8 cellular contexts compared by ENCODE assay signal in genomic region chr6:30515967-30516753, GRCh38. TPM values are rescaled to one million over a fixed set of nuclear protein-coding genes. Genes with fewer than 3 reads are reported as not detected.
A peak's percentile ranks its signal among the peaks of the same experiment; 100 is the strongest.
DNase-seq lines count a peak whose midpoint lies in the region; ATAC-seq and TF ChIP-seq lines count a peak whose summit lies in the region.

No MANE protein-coding gene starts in this region.

- peaks cover 34% of the 10 kb centered on the region for H3K4me1 ChIP-seq in CD4-positive, CD25-positive, alpha-beta regulatory T cell (ENCODE audit: control insufficient read depth, insufficient read depth, low read length, poor library complexity, severe bottlenecking)
- peaks cover 19 to 62% of the 10 kb centered on the region in 2 donors for H3K4me1 ChIP-seq in naive thymus-derived CD4-positive, alpha-beta T cell (ENCODE audit: control insufficient read depth in 2 of 2, insufficient read depth in 2 of 2, low read length in 2 of 2)

- peak; percentile 88 to 93 for ATAC-seq in CD4-positive, CD25-positive, alpha-beta regulatory T cell (ENCODE audit: low read depth in 2 of 2)
- ATAC-seq in GM19397 (IDR thresholded peaks at IDR 0.05; ENCODE audit: unreplicated experiment) (peak; percentile 62), HG03571 (IDR thresholded peaks at IDR 0.05; ENCODE audit: unreplicated experiment) (peak; percentile 52)
- peak; percentile 93 for ATAC-seq in naive thymus-derived CD4-positive, alpha-beta T cell
- ATAC-seq in stimulated activated memory B cell treated with anti-CD40 and anti-IgM and Interleukin-4, amounts not matched to agents 10 μg/mL and 1 μg/mL and 100 μg/mL, for 72 hours = peak; percentile 91

- DNase-seq in CD4-positive, CD25-positive, alpha-beta regulatory T cell = peak; percentile 84 to 98 (median 89)
- peak; percentile 96 for DNase-seq in activated effector memory CD4-positive, alpha-beta T cell treated with anti-CD3 and anti-CD28 coated beads, Interleukin-2, amount 50 U/mL, for 16 hours
- peak; percentile 99 for DNase-seq in fibroblast of pulmonary artery (ENCODE audit: low read depth)
- peak; percentile 60 to 97 (median 95) for DNase-seq in naive thymus-derived CD4-positive, alpha-beta T cell

- H3K4me1 Mint-ChIP-seq in CD4-positive, CD25-positive, alpha-beta regulatory T cell = peaks cover 10 to 82% (median 40%) of the 10 kb centered on the region in 4 donors
- peaks cover 31 to 91% (median 62%) of the 10 kb centered on the region in 7 donors for H3K4me1 Mint-ChIP-seq in naive thymus-derived CD4-positive, alpha-beta T cell
- H3K4me1 Mint-ChIP-seq in stimulated activated memory B cell treated with anti-CD40 and anti-IgM and Interleukin-4, amounts not matched to agents 10 μg/mL and 1 μg/mL and 100 μg/mL, for 72 hours = peaks cover 57% of the 10 kb centered on the region

- H3K4me3 ChIP-seq in CD4-positive, CD25-positive, alpha-beta regulatory T cell (ENCODE audit: low read depth, low read length) = peak overlapping the region; percentile 80
- peak overlapping the region; percentile 58 for H3K4me3 ChIP-seq in fibroblast of pulmonary artery (replicated peaks; ENCODE audit: low read depth, low read length)
- H3K4me3 ChIP-seq in naive thymus-derived CD4-positive, alpha-beta T cell (ENCODE audit: low read length) = peak overlapping the region; percentile 64

- no peaks in the 10 kb centered on the region for H3K36me3 Mint-ChIP-seq in CD4-positive, CD25-positive, alpha-beta regulatory T cell
- H3K36me3 Mint-ChIP-seq in naive thymus-derived CD4-positive, alpha-beta T cell = peaks cover 0 to 18% (median 12%) of the 10 kb centered on the region in 5 donors
- no peaks in the 10 kb centered on the region for H3K36me3 Mint-ChIP-seq in stimulated activated memory B cell treated with anti-CD40 and anti-IgM and Interleukin-4, amounts not matched to agents 10 μg/mL and 1 μg/mL and 100 μg/mL, for 72 hours

- no peaks in the 10 kb centered on the region for H3K9me3 ChIP-seq in CD4-positive, CD25-positive, alpha-beta regulatory T cell (ENCODE audit: control insufficient read depth in 2 of 2, low read length in 2 of 2)
- peaks cover 0 to 10% (median 0%) of the 10 kb centered on the region in 3 experiments for H3K9me3 ChIP-seq in naive thymus-derived CD4-positive, alpha-beta T cell (ENCODE audit: control insufficient read depth in 2 of 3, low read length in 3 of 3)

- H3K36me3 ChIP-seq in CD4-positive, CD25-positive, alpha-beta regulatory T cell (ENCODE audit: control insufficient read depth, insufficient read depth, low read length) = no peaks in the 10 kb centered on the region
- H3K36me3 ChIP-seq in naive thymus-derived CD4-positive, alpha-beta T cell (ENCODE audit: control insufficient read depth in 2 of 3, insufficient read depth in 3 of 3, low read length in 3 of 3) = no peaks in the 10 kb centered on the region

- peak overlapping the region; percentile 53 to 92 (median 82) for H3K4me3 Mint-ChIP-seq in CD4-positive, CD25-positive, alpha-beta regulatory T cell
- H3K4me3 Mint-ChIP-seq in naive thymus-derived CD4-positive, alpha-beta T cell = peak overlapping the region; percentile 82 to 96 (median 89)
- peak overlapping the region; percentile 91 for H3K4me3 Mint-ChIP-seq in stimulated activated memory B cell treated with anti-CD40 and anti-IgM and Interleukin-4, amounts not matched to agents 10 μg/mL and 1 μg/mL and 100 μg/mL, for 72 hours

- H3K27me3 Mint-ChIP-seq in CD4-positive, CD25-positive, alpha-beta regulatory T cell = no peaks in the 10 kb centered on the region
- H3K27me3 Mint-ChIP-seq in naive thymus-derived CD4-positive, alpha-beta T cell = no peaks in the 10 kb centered on the region
- no peaks in the 10 kb centered on the region for H3K27me3 Mint-ChIP-seq in stimulated activated memory B cell treated with anti-CD40 and anti-IgM and Interleukin-4, amounts not matched to agents 10 μg/mL and 1 μg/mL and 100 μg/mL, for 72 hours

- TF ChIP-seq CTCF in fibroblast of pulmonary artery (IDR thresholded peaks at IDR 0.05; ENCODE audit: low read length, missing control alignments) = no peak

- peak; percentile 49 for TF ChIP-seq POLR2A in Raji (IDR thresholded peaks at IDR 0.05; ENCODE audit: insufficient read depth, low read depth, low read length)

- H3K27me3 ChIP-seq in CD4-positive, CD25-positive, alpha-beta regulatory T cell (ENCODE audit: control insufficient read depth, insufficient read depth, low read length) = no peaks in the 10 kb centered on the region
- no peaks in the 10 kb centered on the region for H3K27me3 ChIP-seq in naive thymus-derived CD4-positive, alpha-beta T cell (ENCODE audit: control insufficient read depth in 2 of 2, insufficient read depth in 2 of 2, low read length in 2 of 2)

- H3K27ac ChIP-seq in CD4-positive, CD25-positive, alpha-beta regulatory T cell (ENCODE audit: insufficient read depth, low read length, poor library complexity, severe bottlenecking) = peak overlapping the region; percentile 97
- peak overlapping the region; percentile 82 for H3K27ac ChIP-seq in naive thymus-derived CD4-positive, alpha-beta T cell (ENCODE audit: low read depth, low read length)

- intact Hi-C loops in naive thymus-derived CD4-positive, alpha-beta T cell (cut with micrococcal nuclease) = loop anchor here (1.0 kb wide), 6 partner anchors 8 to 101 kb away; partner anchors contain the start of genes GNL1 (in 2 of the 2), HLA-E (in 2 of the 2), ABCF1 (in 1 of the 2) and MRPS18B (in 1 of the 2)

- CTCF ChIA-PET in naive thymus-derived CD4-positive, alpha-beta T cell (lab: Charles Lee) = interaction anchor here (0.6 to 3.5 kb wide), 7 partner anchors 10 to 30 kb away, joined by 3 to 18 read pairs (median 3); no protein-coding TSS in a partner anchor

- peaks cover 0 to 6% (median 2%) of the 10 kb centered on the region in 7 donors for H3K9me3 Mint-ChIP-seq in CD4-positive, CD25-positive, alpha-beta regulatory T cell
- H3K9me3 Mint-ChIP-seq in naive thymus-derived CD4-positive, alpha-beta T cell = peaks cover 0 to 32% (median 15%) of the 10 kb centered on the region in 11 donors
- H3K9me3 Mint-ChIP-seq in stimulated activated memory B cell treated with anti-CD40 and anti-IgM and Interleukin-4, amounts not matched to agents 10 μg/mL and 1 μg/mL and 100 μg/mL, for 72 hours = peaks cover 2% of the 10 kb centered on the region

- H3K27ac Mint-ChIP-seq in CD4-positive, CD25-positive, alpha-beta regulatory T cell = peak overlapping the region; percentile 98 to 99 (median 99)
- peak overlapping the region; percentile 97 to 100 (median 99) for H3K27ac Mint-ChIP-seq in naive thymus-derived CD4-positive, alpha-beta T cell
- H3K27ac Mint-ChIP-seq in stimulated activated memory B cell treated with anti-CD40 and anti-IgM and Interleukin-4, amounts not matched to agents 10 μg/mL and 1 μg/mL and 100 μg/mL, for 72 hours = peak overlapping the region; percentile 96

- POLR2A ChIA-PET in naive thymus-derived CD4-positive, alpha-beta T cell (lab: Charles Lee) = interaction anchor here (0.6 to 21.1 kb wide), 20 partner anchors 7 to 1459 kb away, joined by 3 to 652 read pairs (median 5); partner anchors contain the start of genes DHX16 and GNL1

RNA-seq across cellular contexts. Expression of gene HLA-E, which starts 26.9 kb away (rescaled TPM):
- 1,662 TPM for total RNA-seq in CD4-positive, CD25-positive, alpha-beta regulatory T cell
- polyA plus RNA-seq in CD4-positive, CD25-positive, alpha-beta regulatory T cell = 1,000 to 10,000 TPM; 2,373 to 2,677 (median 2,539) TPM
- 1,000 to 10,000 TPM in 4 of 5 experiments, 100 to 1,000 TPM in 1; 614 to 1,412 (median 1,095) TPM for total RNA-seq in naive thymus-derived CD4-positive, alpha-beta T cell
- 1,000 to 10,000 TPM; 3,020 to 3,096 TPM for polyA plus RNA-seq in naive thymus-derived CD4-positive, alpha-beta T cell

RNA-seq across cellular contexts. Expression of gene GNL1, which starts 40.1 kb away (rescaled TPM):
- 189 TPM for total RNA-seq in CD4-positive, CD25-positive, alpha-beta regulatory T cell
- 10 to 100 TPM; 36.6 to 41.7 (median 37.6) TPM for polyA plus RNA-seq in CD4-positive, CD25-positive, alpha-beta regulatory T cell
- 100 to 1,000 TPM in 2 of 5 experiments, 10 to 100 TPM in 3; 56.0 to 190 (median 73.1) TPM for total RNA-seq in naive thymus-derived CD4-positive, alpha-beta T cell
- 10 to 100 TPM; 27.7 to 29.6 TPM for polyA plus RNA-seq in naive thymus-derived CD4-positive, alpha-beta T cell

RNA-seq across cellular contexts. Expression of gene PRR3, which starts 40.9 kb away (rescaled TPM):
- 12.0 TPM for total RNA-seq in CD4-positive, CD25-positive, alpha-beta regulatory T cell
- 10 to 100 TPM in 1 of 4 donors, 1 to 10 TPM in 3; 4.9 to 10.1 (median 7.7) TPM for polyA plus RNA-seq in CD4-positive, CD25-positive, alpha-beta regulatory T cell
- 10 to 100 TPM; 14.1 to 29.4 (median 23.3) TPM for total RNA-seq in naive thymus-derived CD4-positive, alpha-beta T cell
- polyA plus RNA-seq in naive thymus-derived CD4-positive, alpha-beta T cell = 10 to 100 TPM; 11.1 to 14.4 TPM

RNA-seq across cellular contexts. Expression of gene ABCF1, which starts 55.1 kb away (rescaled TPM):
- total RNA-seq in CD4-positive, CD25-positive, alpha-beta regulatory T cell = 113 TPM
- 10 to 100 TPM; 14.3 to 25.3 (median 16.4) TPM for polyA plus RNA-seq in CD4-positive, CD25-positive, alpha-beta regulatory T cell
- 100 to 1,000 TPM in 1 of 5 experiments, 10 to 100 TPM in 4; 65.1 to 116 (median 86.6) TPM for total RNA-seq in naive thymus-derived CD4-positive, alpha-beta T cell
- polyA plus RNA-seq in naive thymus-derived CD4-positive, alpha-beta T cell = 10 to 100 TPM; 25.2 to 45.5 TPM

Comparison
In these comparisons a context has a peak if more than half of its experiments do, and no peak if none do; other contexts are left out.
1. Peak in every context shown above with its lines: DNase-seq, ATAC-seq, H3K4me3 ChIP-seq and H3K27ac ChIP-seq.